Comparison of ENCODE assay signal across 8 cellular contexts in genomic region chr19:38223617-38224013, GRCh38. TPM values are rescaled to one million over a fixed set of nuclear protein-coding genes. Genes with fewer than 3 reads are reported as not detected.
DNase-seq lines count a peak whose midpoint lies in the region; ATAC-seq and TF ChIP-seq lines count a peak whose summit lies in the region.

No MANE protein-coding gene starts in this region.

- no peak overlapping the region for H4K91ac ChIP-seq in neuronal stem cell (ENCODE audit: low read depth, low read length, poor library complexity)

- no peak overlapping the region for H4K8ac ChIP-seq in neuronal stem cell (ENCODE audit: low read depth, low read length)

- no peak for ATAC-seq in CD4-positive, alpha-beta T cell (ENCODE audit: poor library complexity)
- ATAC-seq in HG03025 (IDR thresholded peaks at IDR 0.05; ENCODE audit: low FRiP score, unreplicated experiment) = no peak

- no peak for TF ChIP-seq POLR2A in uterus (IDR thresholded peaks at IDR 0.05)

- H3K4me3 ChIP-seq in LNCaP clone FGC (ENCODE audit: low read depth, low read length) = peak overlapping the region; percentile 53
- peak overlapping the region; percentile 11 for H3K4me3 ChIP-seq in colonic mucosa
- peak overlapping the region; percentile 48 to 81 for H3K4me3 ChIP-seq in neuronal stem cell (ENCODE audit: low read length in 2 of 2)
- no peak overlapping the region for H3K4me3 ChIP-seq in uterus

- no peak overlapping the region for H3K4ac ChIP-seq in neuronal stem cell (ENCODE audit: low read length)

- H3K79me1 ChIP-seq in neuronal stem cell (ENCODE audit: low read depth, low read length) = peaks cover 10% of the 10 kb centered on the region

- POLR2A ChIA-PET in CD4-positive, alpha-beta T cell (lab: Charles Lee) = no interaction called here

- no peak overlapping the region for H2BK120ac ChIP-seq in neuronal stem cell (ENCODE audit: low read depth, low read length)

- H3K4me1 ChIP-seq in colonic mucosa (peaks cover 2% of the 10 kb centered on the region), neuronal stem cell (ENCODE audit: control insufficient read depth in 2 of 2, insufficient read depth in 1 of 2, low read depth in 1 of 2, low read length in 2 of 2) (peaks cover 15 to 17% of the 10 kb centered on the region in 2 donors), uterus (peaks cover 0 to 9% of the 10 kb centered on the region in 2 donors)

- H3K27ac Mint-ChIP-seq in CD4-positive, alpha-beta T cell = no peak overlapping the region

- H3K9me3 ChIP-seq in CD4-positive, alpha-beta T cell (ENCODE audit: control insufficient read depth, low read length) = no peaks in the 10 kb centered on the region
- H3K9me3 ChIP-seq in colonic mucosa (no peaks in the 10 kb centered on the region), neuronal stem cell (replicated peaks in 1 of 2; ENCODE audit: control insufficient read depth in 2 of 2, insufficient read depth in 1 of 2, low read depth in 1 of 2, low read length in 2 of 2) (peaks cover 0 to 1% of the 10 kb centered on the region in 2 donors), uterus (no peaks in the 10 kb centered on the region)

- intact Hi-C loops in CD4-positive, alpha-beta T cell (cut with DNase I, micrococcal nuclease) = no loop called here
- intact Hi-C loops in colonic mucosa (cut with DNase I) (no loop called here), uterus (cut with DNase I; ENCODE audit: low total_unique reads) (no loop called here)

- H3K4me3 Mint-ChIP-seq in CD4-positive, alpha-beta T cell = peak overlapping the region; percentile 6

- H3K4me1 Mint-ChIP-seq in CD4-positive, alpha-beta T cell (ENCODE audit: low read depth) = peaks cover 22% of the 10 kb centered on the region

- H3K27me3 Mint-ChIP-seq in CD4-positive, alpha-beta T cell = peaks cover 87% of the 10 kb centered on the region

- H2BK12ac ChIP-seq in neuronal stem cell (ENCODE audit: low read length) = no peak overlapping the region

- H2BK15ac ChIP-seq in neuronal stem cell (ENCODE audit: low read length) = no peak overlapping the region

- no peak overlapping the region for H3K23ac ChIP-seq in neuronal stem cell (ENCODE audit: low read depth, low read length, poor library complexity)

- H2BK5ac ChIP-seq in neuronal stem cell (ENCODE audit: low read length) = no peak overlapping the region

- no peak overlapping the region for H3K14ac ChIP-seq in neuronal stem cell (ENCODE audit: low read length)

- peak overlapping the region; percentile 91 for H3K4me2 ChIP-seq in neuronal stem cell (ENCODE audit: insufficient read depth, low read length, poor library complexity, severe bottlenecking)

- TF ChIP-seq CTCF in CD4-positive, alpha-beta T cell (IDR thresholded peaks at IDR 0.05) = no peak
- no peak for TF ChIP-seq CTCF in LNCaP clone FGC (IDR thresholded peaks at IDR 0.05; ENCODE audit: control insufficient read depth, extremely low read depth, insufficient read depth)
- no peak for TF ChIP-seq CTCF in colonic mucosa (IDR thresholded peaks at IDR 0.05)
- no peak for TF ChIP-seq CTCF in uterus (IDR thresholded peaks at IDR 0.05)

- CTCF ChIA-PET in CD4-positive, alpha-beta T cell (lab: Charles Lee) = no interaction called here

- no peaks in the 10 kb centered on the region for H3K9me3 Mint-ChIP-seq in CD4-positive, alpha-beta T cell

- H3K9ac ChIP-seq in colonic mucosa (ENCODE audit: low read depth in 2 of 2, low read length in 2 of 2) (no peak overlapping the region), neuronal stem cell (ENCODE audit: low read depth, low read length, poor library complexity) (peak overlapping the region; percentile 91)

- DNase-seq in CD4-positive, alpha-beta T cell = no peak
- no peak for DNase-seq in LNCaP clone FGC (ENCODE audit: low read depth)
- no peak for DNase-seq in colonic mucosa
- no peak for DNase-seq in neuronal stem cell (ENCODE audit: low spot score)
- DNase-seq in OCI-M2 (lab: John Stamatoyannopoulos, UW; ENCODE audit: unreplicated experiment) = no peak
- DNase-seq in NCI-H2196 treated with DMSO at 0.1 percent for 48 hours (lab: John Stamatoyannopoulos, UW; ENCODE audit: unreplicated experiment) = no peak
- DNase-seq in uterus = no peak

- peak overlapping the region; percentile 91 for H3K18ac ChIP-seq in neuronal stem cell (ENCODE audit: low read length)

- H3K27me3 ChIP-seq in CD4-positive, alpha-beta T cell (ENCODE audit: control insufficient read depth, insufficient read depth, low read length) = peaks cover 73% of the 10 kb centered on the region
- H3K27me3 ChIP-seq in colonic mucosa (peaks cover 54% of the 10 kb centered on the region), neuronal stem cell (ENCODE audit: control insufficient read depth in 3 of 3, insufficient read depth in 3 of 3, low read depth in 1 of 3, low read length in 3 of 3) (peaks cover 0 to 18% (median 0%) of the 10 kb centered on the region in 3 experiments), uterus (peaks cover 16 to 39% of the 10 kb centered on the region in 2 donors)

- H2AFZ ChIP-seq in neuronal stem cell (ENCODE audit: low read length) = peak overlapping the region; percentile 84

- H2AK5ac ChIP-seq in neuronal stem cell (ENCODE audit: low read depth, low read length) = peak overlapping the region; percentile 88

- H3K36me3 ChIP-seq in colonic mucosa (no peaks in the 10 kb centered on the region), neuronal stem cell (replicated peaks in 1 of 2; ENCODE audit: control insufficient read depth in 2 of 2, insufficient read depth in 2 of 2, low read length in 2 of 2) (peaks cover 5 to 30% of the 10 kb centered on the region in 2 donors), uterus (no peaks in the 10 kb centered on the region)

- no peak overlapping the region for H3K27ac ChIP-seq in CD4-positive, alpha-beta T cell (ENCODE audit: low read depth, low read length)
- no peak overlapping the region for H3K27ac ChIP-seq in colonic mucosa
- no peak overlapping the region for H3K27ac ChIP-seq in neuronal stem cell (replicated peaks; ENCODE audit: low read length)
- H3K27ac ChIP-seq in uterus = no peak overlapping the region

- no peaks in the 10 kb centered on the region for H3K36me3 Mint-ChIP-seq in CD4-positive, alpha-beta T cell (ENCODE audit: low read depth)

- no CpG with 5 or more reads among the region's 13 CpGs for WGBS in neuronal stem cell (ENCODE audit: extremely low coverage in 2 of 2, insufficient read length in 2 of 2, insufficient replicate concordance in 1 of 2), 2 donors

RNA-seq across cellular contexts. Expression of gene DPF1, which starts 0.4 kb away (rescaled TPM):
- not detected for total RNA-seq in CD4-positive, alpha-beta T cell
- total RNA-seq in colonic mucosa (not detected), uterus (1 to 10 TPM in 1 of 4 donors, under 1 TPM in 1, not detected in 2; 0.85 to 4.2 TPM)
- polyA plus RNA-seq in neuronal stem cell (2013, experiment 1 of 2) = 8.0 TPM
- polyA plus RNA-seq in neuronal stem cell (2013, experiment 2 of 2) = 7.2 TPM

RNA-seq across cellular contexts. Expression of gene PPP1R14A, which starts 32.6 kb away (rescaled TPM):
- total RNA-seq in CD4-positive, alpha-beta T cell = not detected
- total RNA-seq in colonic mucosa (10 to 100 TPM; 11.0 to 27.8 TPM), uterus (100 to 1,000 TPM in 3 of 4 donors, 1 to 10 TPM in 1; 9.3 to 225 (median 172) TPM)
- polyA plus RNA-seq in neuronal stem cell (2013, experiment 1 of 2) = 8.9 TPM
- polyA plus RNA-seq in neuronal stem cell (2013, experiment 2 of 2) = 8.3 TPM

RNA-seq across cellular contexts. Expression of gene SPINT2, which starts 40.8 kb away (rescaled TPM):
- total RNA-seq in CD4-positive, alpha-beta T cell = 10 to 100 TPM; 25.4 to 26.5 TPM
- total RNA-seq in colonic mucosa (100 to 1,000 TPM; 790 to 935 TPM), uterus (10 to 100 TPM; 11.8 to 72.8 (median 29.4) TPM)
- polyA plus RNA-seq in neuronal stem cell (2013, experiment 1 of 2) = 42.1 TPM
- polyA plus RNA-seq in neuronal stem cell (2013, experiment 2 of 2) = 42.3 TPM

Comparison
In these comparisons a context has a peak if more than half of its experiments do, and no peak if none do; other contexts are left out.
1. H3K4me3 ChIP-seq: peak in LNCaP clone FGC (single experiment), colonic mucosa (single experiment) and neuronal stem cell (2 of 2); none in uterus (0 of 2).
2. RNA of gene PPP1R14A, which starts 32.6 kb away (total RNA-seq): 9.3 to 225 TPM in uterus and 11.0 to 27.8 TPM in colonic mucosa; not detected in CD4-positive, alpha-beta T cell; every median in the first group is over 4 times any median in the second.
3. RNA of gene SPINT2, which starts 40.8 kb away (total RNA-seq): 790 to 935 TPM in colonic mucosa; 11.8 to 72.8 TPM in uterus and 25.4 to 26.5 TPM in CD4-positive, alpha-beta T cell; every median in the first group is over 10 times any median in the second.